Comparison of ENCODE assay signal across 12 cellular contexts in genomic region chr13:27622881-27623280, GRCh38. TPM values are rescaled to one million over a fixed set of nuclear protein-coding genes. Genes with fewer than 3 reads are reported as not detected.
DNase-seq lines count a peak whose midpoint lies in the region; ATAC-seq, FAIRE-seq and TF ChIP-seq lines count a peak whose summit lies in the region.
"Had no signal": no experiment of that assay in that cellular context is flagged by ENCODE, and none has a peak within 500 bp of the region (broad histone marks: within the 10 kb centered on the region; RNA-seq: fewer than 3 reads in every experiment).

No MANE protein-coding gene starts in this region.

- in situ Hi-C loops in HepG2 (cut with HindIII; ENCODE audit: extremely low pct_ligation_motif_present, low pct_unique_long_range_greater_than_20kb), result no loop called here

- TF ChIP-seq CTCF in HepG2 (CRISPR knock-in tag; IDR thresholded peaks at IDR 0.05) (no peak), right lobe of liver (IDR thresholded peaks at IDR 0.05) (no peak), WTC11 (IDR thresholded peaks at IDR 0.05) (no peak), upper lobe of left lung (IDR thresholded peaks at IDR 0.05) (no peak), vagina (IDR thresholded peaks at IDR 0.05) (no peak)

- FAIRE-seq in HepG2 (lab: Jason Lieb, UNC), result no peak
- FAIRE-seq: HTR-8/SVneo had no signal

- CTCF ChIA-PET in HepG2 (lab: Yijun Ruan, JAX; ENCODE audit: low intra/inter-chr PET ratio, low total read pairs) (no interaction called here), WTC11 (lab: Charles Lee) (interaction anchor here (0.7 to 3.1 kb wide), 5 partner anchors 16 to 331 kb away, joined by 3 to 15 read pairs (median 3); no protein-coding TSS in a partner anchor)

- H2AFZ ChIP-seq in HepG2 (ENCODE audit: low read length), result no peak overlapping the region

- TF ChIP-seq EP300 in HepG2 (IDR thresholded peaks at IDR 0.05; ENCODE audit: low read depth in 2 of 2, low read length in 2 of 2), result no peak
- no peak for TF ChIP-seq EP300 in HepG2 (CRISPR knock-in tag; IDR thresholded peaks at IDR 0.05; ENCODE audit: borderline replicate concordance)
- TF ChIP-seq EP300 in upper lobe of left lung (IDR thresholded peaks at IDR 0.05), result no peak

- no peak for TF ChIP-seq RAD21 in HepG2 (CRISPR knock-in tag; IDR thresholded peaks at IDR 0.05)

- peaks cover 18% of the 10 kb centered on the region for H4K20me1 ChIP-seq in HepG2 (ENCODE audit: insufficient read depth, low read length)

- no peak overlapping the region for H3K27ac Mint-ChIP-seq in WTC11

- H3K36me3 ChIP-seq in HepG2 (replicated peaks in 1 of 2; ENCODE audit: control insufficient read depth in 1 of 2, insufficient read depth in 2 of 2, low read length in 2 of 2) (peaks cover 0 to 4% of the 10 kb centered on the region in 2 experiments; a peak in 1 of 5 replicates), right lobe of liver (no peaks in the 10 kb centered on the region), upper lobe of left lung (peaks cover 0 to 4% (median 0%) of the 10 kb centered on the region in 4 donors), vagina (peaks cover 0 to 4% of the 10 kb centered on the region in 2 donors)

- WGBS in HepG2 (ENCODE audit: low lambda C conversion rate), result 86% methylated on average over 7 of the region's 7 CpGs
- 82% methylated on average over 4 of the region's 7 CpGs for WGBS in right lobe of liver (ENCODE audit: insufficient coverage, low coverage, low lambda C conversion rate, missing lambda C conversion rate)
- WGBS in upper lobe of left lung, 2 donors, result 66 to 67% methylated on average over 7 of the region's 7 CpGs

- H3K9me3 ChIP-seq in HepG2 (ENCODE audit: low read length) (no peaks in the 10 kb centered on the region), right lobe of liver (no peaks in the 10 kb centered on the region), upper lobe of left lung (no peaks in the 10 kb centered on the region), vagina (no peaks in the 10 kb centered on the region)

- POLR2A ChIA-PET in HepG2 (lab: Yijun Ruan, JAX), result interaction anchor here (3.2 kb wide), 1 partner anchor 19 kb away, joined by 18 read pairs; no protein-coding TSS in a partner anchor
- POLR2A ChIA-PET in WTC11 (lab: Charles Lee), result interaction anchor here (0.8 kb wide), 1 partner anchor 16 kb away, joined by 3 read pairs; no protein-coding TSS in a partner anchor

- 0 out of 2 replicates have a peak overlapping the region, but pooled peaks have one; percentile 92 for H3K9ac ChIP-seq in HepG2 (ENCODE audit: insufficient read depth, low read depth, low read length)

- no peak for TF ChIP-seq POLR2A in HepG2 (IDR thresholded peaks at IDR 0.05; ENCODE audit: insufficient read depth in 1 of 2, low read depth in 2 of 2, low read length in 2 of 2)
- no peak for TF ChIP-seq POLR2A in right lobe of liver (IDR thresholded peaks at IDR 0.05)
- TF ChIP-seq POLR2A in upper lobe of left lung (IDR thresholded peaks at IDR 0.05), result no peak
- no peak for TF ChIP-seq POLR2A in vagina (IDR thresholded peaks at IDR 0.05)

- no TSS peak for BruUV-seq in HepG2 (replicated peaks; lab: Mats Ljungman, UMichigan)

- peaks cover 53% of the 10 kb centered on the region for H3K4me1 Mint-ChIP-seq in WTC11

- H3K27me3 ChIP-seq in HepG2 (ENCODE audit: control insufficient read depth in 1 of 2, insufficient read depth in 2 of 2, low read length in 2 of 2) (no peaks in the 10 kb centered on the region; a peak in 1 of 5 replicates), right lobe of liver (no peaks in the 10 kb centered on the region), upper lobe of left lung (no peaks in the 10 kb centered on the region), vagina (no peaks in the 10 kb centered on the region)

- peak overlapping the region; percentile 94 for H3K4me3 Mint-ChIP-seq in WTC11

- H3K4me2 ChIP-seq in HepG2 (ENCODE audit: low read depth, low read length), result peak overlapping the region; percentile 67

- H3K27me3 Mint-ChIP-seq in WTC11 (ENCODE audit: low read depth), result no peaks in the 10 kb centered on the region

- H3K36me3 Mint-ChIP-seq in WTC11, result peaks cover 26% of the 10 kb centered on the region

- H3K4me3 ChIP-seq in HepG2 (replicated peaks in 1 of 3; ENCODE audit: insufficient read depth in 1 of 3, low read depth in 2 of 3, low read length in 3 of 3) (peak overlapping the region; percentile 79 to 95 (median 87); a peak in 4 of 6 replicates), right lobe of liver (no peak overlapping the region), upper lobe of left lung (peak overlapping the region in 3 of 4 donors; percentile 67 to 96 (median 88)), vagina (peak overlapping the region in 1 of 2 donors; percentile 96)

- peaks cover 66% of the 10 kb centered on the region for H3K79me2 ChIP-seq in HepG2 (ENCODE audit: insufficient read depth, low read length)

- no peak for ATAC-seq in HepG2
- no peak for ATAC-seq in right lobe of liver
- ATAC-seq in WTC11, result no peak
- ATAC-seq in upper lobe of left lung (ENCODE audit: low FRiP score in 2 of 2), result no peak
- ATAC-seq in HG02970 (IDR thresholded peaks at IDR 0.05; ENCODE audit: low FRiP score, unreplicated experiment), result no peak
- ATAC-seq: left ventricle myocardium superior had no signal

- no peaks in the 10 kb centered on the region for H3K9me3 Mint-ChIP-seq in WTC11

- H3K4me1 ChIP-seq in HepG2 (ENCODE audit: insufficient read depth, low read length), result peaks cover 67% of the 10 kb centered on the region
- peaks cover 0 to 34% (median 4%) of the 10 kb centered on the region in 4 donors for H3K4me1 ChIP-seq in right lobe of liver
- H3K4me1 ChIP-seq in upper lobe of left lung, result peaks cover 23 to 37% (median 32%) of the 10 kb centered on the region in 4 donors
- peaks cover 58% of the 10 kb centered on the region for H3K4me1 ChIP-seq in vagina

- DNase-seq in HepG2 (ENCODE audit: low spot score) (no peak), right lobe of liver (no peak), WTC11 (ENCODE audit: low spot score) (no peak), globus pallidus (ENCODE audit: low spot score) (peak; percentile 14), upper lobe of left lung (no peak), vagina (ENCODE audit: extremely low spot score in 2 of 2) (no peak), NCI-H1105 treated with DMSO at 0.1 percent for 48 hours (lab: John Stamatoyannopoulos, UW) (no peak)
- DNase-seq: DMS79 treated with DMSO at 0.1 percent for 48 hours, left ventricle myocardium superior, Right ventricle myocardium superior had no signal

- intact Hi-C loops in HepG2 (cut with micrococcal nuclease; ENCODE audit: unreplicated experiment) (loop anchor here (5.0 kb wide), 1 partner anchor 89 kb away; no protein-coding TSS in a partner anchor), right lobe of liver (cut with DNase I) (no loop called here), vagina (cut with DNase I) (no loop called here)

- H3K27ac ChIP-seq in HepG2 (ENCODE audit: extremely low read length, insufficient read depth, low read length) (no peak overlapping the region), right lobe of liver (no peak overlapping the region), upper lobe of left lung (peak overlapping the region in 2 of 4 donors; percentile 23 to 58), vagina (no peak overlapping the region)

RNA-seq across cellular contexts. Expression of gene POLR1D, which starts 1.2 kb away (rescaled TPM):
- total RNA-seq in HepG2 (2016; rRNA removed; fragmentation: Illumina TruSeq; extraction: Trizol) (181 and 183 TPM in 2 replicates), right lobe of liver (10 to 100 TPM; 34.9 to 56.2 (median 46.6) TPM), WTC11 (2021) (185 to 198 TPM (median 191 TPM) in 3 replicates), upper lobe of left lung (100 to 1,000 TPM in 5 of 6 donors, 10 to 100 TPM in 1; 99.6 to 186 (median 122) TPM), vagina (74.2 TPM)
- 246 and 252 TPM in 2 replicates for total RNA-seq in HepG2 (2016; cell fraction: cytosol; rRNA removed; fragmentation: Illumina TruSeq; extraction: Trizol; ENCODE audit: low read depth)
- total RNA-seq in HepG2 (2016; cell fraction: insoluble cytoplasmic fraction; rRNA removed; fragmentation: Illumina TruSeq; extraction: Trizol), result 190 and 194 TPM in 2 replicates
- 347 and 379 TPM in 2 replicates for total RNA-seq in HepG2 (2016; cell fraction: membrane; rRNA removed; fragmentation: Illumina TruSeq; extraction: Trizol)
- total RNA-seq in HepG2 (2016; cell fraction: nucleus; rRNA removed; fragmentation: Illumina TruSeq; extraction: Trizol), result 101 and 102 TPM in 2 replicates
- 406 and 490 TPM in 2 replicates for polyA plus RNA-seq in HepG2 (2011; rRNA removed)
- 328 and 389 TPM in 2 replicates for polyA plus RNA-seq in HepG2 (2011; cell fraction: cytosol; rRNA removed)
- polyA plus RNA-seq in HepG2 (2011; cell fraction: nucleus; rRNA removed), result 165 and 181 TPM in 2 replicates
- polyA plus RNA-seq in HepG2 (2012), result 441 and 562 TPM in 2 replicates
- polyA plus RNA-seq in HepG2 (2016; cell fraction: cytosol; fragmentation: Illumina TruSeq; extraction: Trizol; ENCODE audit: low read depth), result 296 and 321 TPM in 2 replicates
- 226 and 233 TPM in 2 replicates for polyA plus RNA-seq in HepG2 (2016; cell fraction: insoluble cytoplasmic fraction; fragmentation: Illumina TruSeq; extraction: Trizol; ENCODE audit: low read depth)
- polyA plus RNA-seq in HepG2 (2016; cell fraction: membrane; fragmentation: Illumina TruSeq; extraction: Trizol; ENCODE audit: low read depth), result 377 and 388 TPM in 2 replicates
- polyA plus RNA-seq in HepG2 (2016; cell fraction: nucleus; fragmentation: Illumina TruSeq; extraction: Trizol; ENCODE audit: insufficient read depth, low read depth), result 205 and 216 TPM in 2 replicates
- 26.6 and 51.6 TPM in 2 replicates for polyA minus RNA-seq in HepG2 (2011; rRNA and poly(A)+ RNA removed; ENCODE audit: low replicate concordance)
- polyA minus RNA-seq in HepG2 (2011; cell fraction: cytosol; rRNA and poly(A)+ RNA removed), result 99.7 and 122 TPM in 2 replicates
- polyA minus RNA-seq in HepG2 (2011; cell fraction: nucleus; rRNA and poly(A)+ RNA removed), result 54.1 and 77.7 TPM in 2 replicates

RNA-seq across cellular contexts. Expression of gene LNX2, which starts 2.6 kb away (rescaled TPM):
- total RNA-seq in HepG2 (2016; rRNA removed; fragmentation: Illumina TruSeq; extraction: Trizol), result 9.7 and 13.1 TPM in 2 replicates
- 3.3 and 3.9 TPM in 2 replicates for total RNA-seq in HepG2 (2016; cell fraction: cytosol; rRNA removed; fragmentation: Illumina TruSeq; extraction: Trizol; ENCODE audit: low read depth)
- 9.5 and 13.3 TPM in 2 replicates for total RNA-seq in HepG2 (2016; cell fraction: insoluble cytoplasmic fraction; rRNA removed; fragmentation: Illumina TruSeq; extraction: Trizol)
- total RNA-seq in HepG2 (2016; cell fraction: membrane; rRNA removed; fragmentation: Illumina TruSeq; extraction: Trizol), result 4.9 and 5.9 TPM in 2 replicates
- total RNA-seq in HepG2 (2016; cell fraction: nucleus; rRNA removed; fragmentation: Illumina TruSeq; extraction: Trizol), result 9.0 and 9.9 TPM in 2 replicates
- polyA plus RNA-seq in HepG2 (2011; rRNA removed), result 8.1 and 9.2 TPM in 2 replicates
- 5.4 and 6.7 TPM in 2 replicates for polyA plus RNA-seq in HepG2 (2011; cell fraction: cytosol; rRNA removed)
- 4.8 and 5.3 TPM in 2 replicates for polyA plus RNA-seq in HepG2 (2011; cell fraction: nucleus; rRNA removed)
- 6.9 and 8.2 TPM in 2 replicates for polyA plus RNA-seq in HepG2 (2012)
- polyA plus RNA-seq in HepG2 (2016; cell fraction: cytosol; fragmentation: Illumina TruSeq; extraction: Trizol; ENCODE audit: low read depth), result 0.50 and 0.63 TPM in 2 replicates
- 14.1 and 14.2 TPM in 2 replicates for polyA plus RNA-seq in HepG2 (2016; cell fraction: insoluble cytoplasmic fraction; fragmentation: Illumina TruSeq; extraction: Trizol; ENCODE audit: low read depth)
- polyA plus RNA-seq in HepG2 (2016; cell fraction: membrane; fragmentation: Illumina TruSeq; extraction: Trizol; ENCODE audit: low read depth), result 2.3 and 3.1 TPM in 2 replicates
- polyA plus RNA-seq in HepG2 (2016; cell fraction: nucleus; fragmentation: Illumina TruSeq; extraction: Trizol; ENCODE audit: insufficient read depth, low read depth), result 7.6 and 7.8 TPM in 2 replicates
- 11.6 and 15.0 TPM in 2 replicates for polyA minus RNA-seq in HepG2 (2011; rRNA and poly(A)+ RNA removed; ENCODE audit: low replicate concordance)
- 12.0 and 13.0 TPM in 2 replicates for polyA minus RNA-seq in HepG2 (2011; cell fraction: cytosol; rRNA and poly(A)+ RNA removed)
- polyA minus RNA-seq in HepG2 (2011; cell fraction: nucleus; rRNA and poly(A)+ RNA removed), result 24.6 and 26.7 TPM in 2 replicates
- 10 to 100 TPM in 5 of 6 experiments, 1 to 10 TPM in 1; 9.5 to 28.3 (median 19.6) TPM for total RNA-seq in right lobe of liver
- 9.6 to 10.1 TPM (median 9.8 TPM) in 3 replicates for total RNA-seq in WTC11 (2021)
- 10 to 100 TPM; 20.4 to 75.3 (median 33.2) TPM for total RNA-seq in upper lobe of left lung
- total RNA-seq in vagina, result 12.0 TPM

Comparison
In these comparisons a context has a peak if more than half of its experiments do, and no peak if none do; other contexts are left out.
1. H3K4me3 ChIP-seq: peak in HepG2 (3 of 3) and upper lobe of left lung (3 of 4); none in right lobe of liver (0 of 3).